In the genomic region with DNA sequence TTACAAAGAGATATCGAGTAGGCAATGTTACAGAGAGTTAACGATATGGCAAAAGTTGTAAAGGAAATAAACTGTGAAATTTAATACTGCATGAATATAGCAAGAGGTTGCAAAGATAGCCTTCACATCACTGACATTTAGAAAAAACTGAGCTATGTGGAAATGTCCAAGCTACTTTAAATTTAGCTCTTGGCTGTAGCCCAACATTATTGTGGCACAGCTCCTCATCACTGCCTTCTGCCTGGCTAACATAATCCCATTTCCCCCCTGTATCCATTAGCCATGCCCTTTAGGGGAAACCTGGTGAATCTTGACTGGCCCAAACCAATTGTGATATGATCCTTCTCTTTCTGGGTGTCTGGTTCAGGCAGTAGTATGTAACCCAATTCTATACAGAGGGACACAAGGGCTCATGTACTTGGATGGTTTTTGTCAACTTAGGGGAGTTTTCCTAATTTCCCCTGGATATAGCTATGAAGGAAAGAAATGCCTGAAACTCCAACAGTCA, we compare ENCODE assay signal across 1 cellular context.
TF ChIP-seq lines count a peak whose summit lies in the region.

No MANE protein-coding gene starts in this region.

TF ChIP-seq in GM23338, 12 proteins besides CTCF, POLR2A, EP300 and RAD21:
- TF ChIP-seq, protein P1, sequence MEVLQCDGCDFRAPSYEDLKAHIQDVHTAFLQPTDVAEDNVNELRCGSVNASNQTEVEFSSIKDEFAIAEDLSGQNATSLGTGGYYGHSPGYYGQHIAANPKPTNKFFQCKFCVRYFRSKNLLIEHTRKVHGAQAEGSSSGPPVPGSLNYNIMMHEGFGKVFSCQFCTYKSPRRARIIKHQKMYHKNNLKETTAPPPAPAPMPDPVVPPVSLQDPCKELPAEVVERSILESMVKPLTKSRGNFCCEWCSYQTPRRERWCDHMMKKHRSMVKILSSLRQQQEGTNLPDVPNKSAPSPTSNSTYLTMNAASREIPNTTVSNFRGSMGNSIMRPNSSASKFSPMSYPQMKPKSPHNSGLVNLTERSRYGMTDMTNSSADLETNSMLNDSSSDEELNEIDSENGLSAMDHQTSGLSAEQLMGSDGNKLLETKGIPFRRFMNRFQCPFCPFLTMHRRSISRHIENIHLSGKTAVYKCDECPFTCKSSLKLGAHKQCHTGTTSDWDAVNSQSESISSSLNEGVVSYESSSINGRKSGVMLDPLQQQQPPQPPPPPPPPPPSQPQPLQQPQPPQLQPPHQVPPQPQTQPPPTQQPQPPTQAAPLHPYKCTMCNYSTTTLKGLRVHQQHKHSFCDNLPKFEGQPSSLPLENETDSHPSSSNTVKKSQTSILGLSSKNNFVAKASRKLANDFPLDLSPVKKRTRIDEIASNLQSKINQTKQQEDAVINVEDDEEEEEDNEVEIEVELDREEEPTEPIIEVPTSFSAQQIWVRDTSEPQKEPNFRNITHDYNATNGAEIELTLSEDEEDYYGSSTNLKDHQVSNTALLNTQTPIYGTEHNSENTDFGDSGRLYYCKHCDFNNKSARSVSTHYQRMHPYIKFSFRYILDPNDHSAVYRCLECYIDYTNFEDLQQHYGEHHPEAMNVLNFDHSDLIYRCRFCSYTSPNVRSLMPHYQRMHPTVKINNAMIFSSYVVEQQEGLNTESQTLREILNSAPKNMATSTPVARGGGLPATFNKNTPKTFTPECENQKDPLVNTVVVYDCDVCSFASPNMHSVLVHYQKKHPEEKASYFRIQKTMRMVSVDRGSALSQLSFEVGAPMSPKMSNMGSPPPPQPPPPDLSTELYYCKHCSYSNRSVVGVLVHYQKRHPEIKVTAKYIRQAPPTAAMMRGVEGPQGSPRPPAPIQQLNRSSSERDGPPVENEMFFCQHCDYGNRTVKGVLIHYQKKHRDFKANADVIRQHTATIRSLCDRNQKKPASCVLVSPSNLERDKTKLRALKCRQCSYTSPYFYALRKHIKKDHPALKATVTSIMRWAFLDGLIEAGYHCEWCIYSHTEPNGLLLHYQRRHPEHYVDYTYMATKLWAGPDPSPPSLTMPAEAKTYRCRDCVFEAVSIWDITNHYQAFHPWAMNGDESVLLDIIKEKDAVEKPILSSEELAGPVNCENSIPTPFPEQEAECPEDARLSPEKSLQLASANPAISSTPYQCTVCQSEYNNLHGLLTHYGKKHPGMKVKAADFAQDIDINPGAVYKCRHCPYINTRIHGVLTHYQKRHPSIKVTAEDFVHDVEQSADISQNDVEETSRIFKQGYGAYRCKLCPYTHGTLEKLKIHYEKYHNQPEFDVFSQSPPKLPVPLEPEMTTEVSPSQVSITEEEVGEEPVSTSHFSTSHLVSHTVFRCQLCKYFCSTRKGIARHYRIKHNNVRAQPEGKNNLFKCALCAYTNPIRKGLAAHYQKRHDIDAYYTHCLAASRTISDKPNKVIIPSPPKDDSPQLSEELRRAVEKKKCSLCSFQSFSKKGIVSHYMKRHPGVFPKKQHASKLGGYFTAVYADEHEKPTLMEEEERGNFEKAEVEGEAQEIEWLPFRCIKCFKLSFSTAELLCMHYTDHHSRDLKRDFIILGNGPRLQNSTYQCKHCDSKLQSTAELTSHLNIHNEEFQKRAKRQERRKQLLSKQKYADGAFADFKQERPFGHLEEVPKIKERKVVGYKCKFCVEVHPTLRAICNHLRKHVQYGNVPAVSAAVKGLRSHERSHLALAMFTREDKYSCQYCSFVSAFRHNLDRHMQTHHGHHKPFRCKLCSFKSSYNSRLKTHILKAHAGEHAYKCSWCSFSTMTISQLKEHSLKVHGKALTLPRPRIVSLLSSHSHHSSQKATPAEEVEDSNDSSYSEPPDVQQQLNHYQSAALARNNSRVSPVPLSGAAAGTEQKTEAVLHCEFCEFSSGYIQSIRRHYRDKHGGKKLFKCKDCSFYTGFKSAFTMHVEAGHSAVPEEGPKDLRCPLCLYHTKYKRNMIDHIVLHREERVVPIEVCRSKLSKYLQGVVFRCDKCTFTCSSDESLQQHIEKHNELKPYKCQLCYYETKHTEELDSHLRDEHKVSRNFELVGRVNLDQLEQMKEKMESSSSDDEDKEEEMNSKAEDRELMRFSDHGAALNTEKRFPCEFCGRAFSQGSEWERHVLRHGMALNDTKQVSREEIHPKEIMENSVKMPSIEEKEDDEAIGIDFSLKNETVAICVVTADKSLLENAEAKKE (CRISPR knock-in tag; IDR thresholded peaks at IDR 0.05) = no peak
- TF ChIP-seq EZH2phosphoT487 (IDR thresholded peaks at IDR 0.05; ENCODE audit: unreplicated experiment) (no peak), CREB1 (CRISPR knock-in tag; IDR thresholded peaks at IDR 0.05; ENCODE audit: low read depth) (no peak), ZNF331 (CRISPR knock-in tag; IDR thresholded peaks at IDR 0.05; ENCODE audit: low read depth) (no peak), JUNB (IDR thresholded peaks at IDR 0.05; ENCODE audit: unreplicated experiment) (no peak), ZNF114 (CRISPR knock-in tag; IDR thresholded peaks at IDR 0.05) (no peak), POLR2AphosphoS5 (IDR thresholded peaks at IDR 0.05; ENCODE audit: low read depth) (no peak), STAT1 (IDR thresholded peaks at IDR 0.05; ENCODE audit: unreplicated experiment) (no peak), NANOG (IDR thresholded peaks at IDR 0.05; ENCODE audit: borderline replicate concordance) (no peak)
- TF ChIP-seq, protein P2, sequence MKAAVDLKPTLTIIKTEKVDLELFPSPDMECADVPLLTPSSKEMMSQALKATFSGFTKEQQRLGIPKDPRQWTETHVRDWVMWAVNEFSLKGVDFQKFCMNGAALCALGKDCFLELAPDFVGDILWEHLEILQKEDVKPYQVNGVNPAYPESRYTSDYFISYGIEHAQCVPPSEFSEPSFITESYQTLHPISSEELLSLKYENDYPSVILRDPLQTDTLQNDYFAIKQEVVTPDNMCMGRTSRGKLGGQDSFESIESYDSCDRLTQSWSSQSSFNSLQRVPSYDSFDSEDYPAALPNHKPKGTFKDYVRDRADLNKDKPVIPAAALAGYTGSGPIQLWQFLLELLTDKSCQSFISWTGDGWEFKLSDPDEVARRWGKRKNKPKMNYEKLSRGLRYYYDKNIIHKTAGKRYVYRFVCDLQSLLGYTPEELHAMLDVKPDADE (IDR thresholded peaks at IDR 0.05) = no peak
- TF ChIP-seq, protein P3, sequence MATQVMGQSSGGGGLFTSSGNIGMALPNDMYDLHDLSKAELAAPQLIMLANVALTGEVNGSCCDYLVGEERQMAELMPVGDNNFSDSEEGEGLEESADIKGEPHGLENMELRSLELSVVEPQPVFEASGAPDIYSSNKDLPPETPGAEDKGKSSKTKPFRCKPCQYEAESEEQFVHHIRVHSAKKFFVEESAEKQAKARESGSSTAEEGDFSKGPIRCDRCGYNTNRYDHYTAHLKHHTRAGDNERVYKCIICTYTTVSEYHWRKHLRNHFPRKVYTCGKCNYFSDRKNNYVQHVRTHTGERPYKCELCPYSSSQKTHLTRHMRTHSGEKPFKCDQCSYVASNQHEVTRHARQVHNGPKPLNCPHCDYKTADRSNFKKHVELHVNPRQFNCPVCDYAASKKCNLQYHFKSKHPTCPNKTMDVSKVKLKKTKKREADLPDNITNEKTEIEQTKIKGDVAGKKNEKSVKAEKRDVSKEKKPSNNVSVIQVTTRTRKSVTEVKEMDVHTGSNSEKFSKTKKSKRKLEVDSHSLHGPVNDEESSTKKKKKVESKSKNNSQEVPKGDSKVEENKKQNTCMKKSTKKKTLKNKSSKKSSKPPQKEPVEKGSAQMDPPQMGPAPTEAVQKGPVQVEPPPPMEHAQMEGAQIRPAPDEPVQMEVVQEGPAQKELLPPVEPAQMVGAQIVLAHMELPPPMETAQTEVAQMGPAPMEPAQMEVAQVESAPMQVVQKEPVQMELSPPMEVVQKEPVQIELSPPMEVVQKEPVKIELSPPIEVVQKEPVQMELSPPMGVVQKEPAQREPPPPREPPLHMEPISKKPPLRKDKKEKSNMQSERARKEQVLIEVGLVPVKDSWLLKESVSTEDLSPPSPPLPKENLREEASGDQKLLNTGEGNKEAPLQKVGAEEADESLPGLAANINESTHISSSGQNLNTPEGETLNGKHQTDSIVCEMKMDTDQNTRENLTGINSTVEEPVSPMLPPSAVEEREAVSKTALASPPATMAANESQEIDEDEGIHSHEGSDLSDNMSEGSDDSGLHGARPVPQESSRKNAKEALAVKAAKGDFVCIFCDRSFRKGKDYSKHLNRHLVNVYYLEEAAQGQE (IDR thresholded peaks at IDR 0.05; ENCODE audit: unreplicated experiment) = no peak
